25 cellular contexts compared by ENCODE assay signal in genomic region chr1:89542345-89542744, GRCh38. TPM values are rescaled to one million over a fixed set of nuclear protein-coding genes. Genes with fewer than 3 reads are reported as not detected.
A peak's percentile ranks its signal among the peaks of the same experiment; 100 is the strongest.
DNase-seq lines count a peak whose midpoint lies in the region; ATAC-seq and TF ChIP-seq lines count a peak whose summit lies in the region.
"Had no signal": no experiment of that assay in that cellular context is flagged by ENCODE, and none has a peak within 500 bp of the region (broad histone marks: within the 10 kb centered on the region; RNA-seq: fewer than 3 reads in every experiment).

No MANE protein-coding gene starts in this region.

- H3K36me3 Mint-ChIP-seq in activated CD8-positive, alpha-beta T cell treated with anti-CD3 and anti-CD28 coated beads for 36 hours (ENCODE audit: low read depth), result peaks cover 59% of the 10 kb centered on the region
- peaks cover 26% of the 10 kb centered on the region for H3K36me3 Mint-ChIP-seq in activated CD8-positive, alpha-beta T cell treated with anti-CD3 and anti-CD28 coated beads, Interleukin-2, amount 10 ng/mL, durations not matched to agents 7 days and 5 days (ENCODE audit: low read depth)
- H3K36me3 Mint-ChIP-seq in stimulated activated naive CD8-positive, alpha-beta T cell treated with anti-CD3 and anti-CD28 coated beads, Interleukin-15, Interleukin-2, amounts not matched to agents 100 ng/mL and 50 ng/mL, for 24 hours (ENCODE audit: low read depth), result peaks cover 57% of the 10 kb centered on the region
- H3K36me3 Mint-ChIP-seq in activated naive CD8-positive, alpha-beta T cell treated with anti-CD3 and anti-CD28 coated beads for 36 hours, result peaks cover 65% of the 10 kb centered on the region

- H3K4me3 Mint-ChIP-seq in activated CD8-positive, alpha-beta T cell treated with anti-CD3 and anti-CD28 coated beads for 36 hours, result no peak overlapping the region
- H3K4me3 Mint-ChIP-seq in activated CD8-positive, alpha-beta T cell treated with anti-CD3 and anti-CD28 coated beads, Interleukin-2, amount 10 ng/mL, durations not matched to agents 7 days and 5 days, result no peak overlapping the region
- peak overlapping the region; percentile 18 for H3K4me3 Mint-ChIP-seq in stimulated activated naive CD8-positive, alpha-beta T cell treated with anti-CD3 and anti-CD28 coated beads, Interleukin-15, Interleukin-2, amounts not matched to agents 100 ng/mL and 50 ng/mL, for 24 hours
- no peak overlapping the region for H3K4me3 Mint-ChIP-seq in activated naive CD8-positive, alpha-beta T cell treated with anti-CD3 and anti-CD28 coated beads for 36 hours
- H3K4me3 Mint-ChIP-seq: HFFc6 had no signal

- peaks cover 6% of the 10 kb centered on the region for H3K9me3 Mint-ChIP-seq in activated CD8-positive, alpha-beta T cell treated with anti-CD3 and anti-CD28 coated beads for 36 hours
- no peaks in the 10 kb centered on the region for H3K9me3 Mint-ChIP-seq in activated CD8-positive, alpha-beta T cell treated with anti-CD3 and anti-CD28 coated beads, Interleukin-2, amount 10 ng/mL, durations not matched to agents 7 days and 5 days (ENCODE audit: insufficient read depth)
- no peaks in the 10 kb centered on the region for H3K9me3 Mint-ChIP-seq in stimulated activated naive CD8-positive, alpha-beta T cell treated with anti-CD3 and anti-CD28 coated beads, Interleukin-15, Interleukin-2, amounts not matched to agents 100 ng/mL and 50 ng/mL, for 24 hours
- peaks cover 12% of the 10 kb centered on the region for H3K9me3 Mint-ChIP-seq in activated naive CD8-positive, alpha-beta T cell treated with anti-CD3 and anti-CD28 coated beads for 36 hours
- H3K9me3 Mint-ChIP-seq: CD4-positive, alpha-beta memory T cell; HFFc6 had no signal

- no peak for DNase-seq in activated CD8-positive, alpha-beta T cell treated with anti-CD3 and anti-CD28 coated beads for 36 hours
- DNase-seq in activated CD8-positive, alpha-beta T cell treated with anti-CD3 and anti-CD28 coated beads, Interleukin-2, amount 10 ng/mL, durations not matched to agents 7 days and 5 days, result no peak
- DNase-seq in stimulated activated naive CD8-positive, alpha-beta T cell treated with anti-CD3 and anti-CD28 coated beads, Interleukin-15, Interleukin-2, amounts not matched to agents 100 U/mL and 50 U/mL, for 24 hours, result no peak
- no peak for DNase-seq in activated naive CD8-positive, alpha-beta T cell treated with anti-CD3 and anti-CD28 coated beads for 36 hours
- no peak for DNase-seq in KBM-7
- DNase-seq: C1 segment of cervical spinal cord; CD4-positive, alpha-beta memory T cell; DMS 273 treated with DMSO at 0.1 percent for 48 hours; DMS79; EL; GDM1; GOT3; HFFc6; IMR-90; NCI-H1048; NCI-H1417; NCI-H1694; NCI-H2029 treated with DMSO at 0.1 percent for 48 hours; NCI-H2227 treated with DMSO at 0.1 percent for 48 hours; NCI-H510A; NCI-H69; Right ventricle myocardium superior; RPMI8226 had no signal

- no peak for TF ChIP-seq CTCF in activated CD8-positive, alpha-beta T cell treated with anti-CD3 and anti-CD28 coated beads for 36 hours (IDR thresholded peaks at IDR 0.05)

- POLR2A ChIA-PET in activated CD8-positive, alpha-beta T cell treated with anti-CD3 and anti-CD28 coated beads for 36 hours (lab: Charles Lee), result interaction anchor here (0.6 to 1.3 kb wide), 4 partner anchors 61 to 358 kb away, joined by 3 to 4 read pairs (median 3); no protein-coding TSS in a partner anchor
- POLR2A ChIA-PET in activated CD8-positive, alpha-beta T cell treated with anti-CD3 and anti-CD28 coated beads, Interleukin-2, amount 10 ng/mL, durations not matched to agents 7 days and 5 days (lab: Charles Lee), result interaction anchor here (1.0 kb wide), 1 partner anchor 88 kb away, joined by 4 read pairs; no protein-coding TSS in a partner anchor

- peak overlapping the region; percentile 60 for H3K27ac Mint-ChIP-seq in activated CD8-positive, alpha-beta T cell treated with anti-CD3 and anti-CD28 coated beads for 36 hours
- no peak overlapping the region for H3K27ac Mint-ChIP-seq in activated CD8-positive, alpha-beta T cell treated with anti-CD3 and anti-CD28 coated beads, Interleukin-2, amount 10 ng/mL, durations not matched to agents 7 days and 5 days
- peak overlapping the region; percentile 86 for H3K27ac Mint-ChIP-seq in stimulated activated naive CD8-positive, alpha-beta T cell treated with anti-CD3 and anti-CD28 coated beads, Interleukin-15, Interleukin-2, amounts not matched to agents 100 ng/mL and 50 ng/mL, for 24 hours
- peak overlapping the region; percentile 31 for H3K27ac Mint-ChIP-seq in activated naive CD8-positive, alpha-beta T cell treated with anti-CD3 and anti-CD28 coated beads for 36 hours
- H3K27ac Mint-ChIP-seq: HFFc6 had no signal

- no peak for ATAC-seq in activated CD8-positive, alpha-beta T cell treated with anti-CD3 and anti-CD28 coated beads for 36 hours
- no peak for ATAC-seq in activated CD8-positive, alpha-beta T cell treated with anti-CD3 and anti-CD28 coated beads, Interleukin-2, amount 10 ng/mL, durations not matched to agents 7 days and 5 days
- ATAC-seq in stimulated activated naive CD8-positive, alpha-beta T cell treated with anti-CD3 and anti-CD28 coated beads, Interleukin-15, Interleukin-2, amounts not matched to agents 100 U/mL and 50 U/mL, for 24 hours, result no peak
- ATAC-seq in HG03571 (IDR thresholded peaks at IDR 0.05; ENCODE audit: unreplicated experiment), result no peak

- in situ Hi-C loops in KBM-7 (cut with MboI; ENCODE audit: low pct_unique_long_range_greater_than_20kb, low sequenced_read_pairs), result no loop called here

- intact Hi-C loops in activated CD8-positive, alpha-beta T cell treated with anti-CD3 and anti-CD28 coated beads for 36 hours (cut with micrococcal nuclease), result no loop called here

- H3K27me3 Mint-ChIP-seq in activated CD8-positive, alpha-beta T cell treated with anti-CD3 and anti-CD28 coated beads for 36 hours, result no peaks in the 10 kb centered on the region
- no peaks in the 10 kb centered on the region for H3K27me3 Mint-ChIP-seq in activated CD8-positive, alpha-beta T cell treated with anti-CD3 and anti-CD28 coated beads, Interleukin-2, amount 10 ng/mL, durations not matched to agents 7 days and 5 days (ENCODE audit: low read depth)
- H3K27me3 Mint-ChIP-seq in stimulated activated naive CD8-positive, alpha-beta T cell treated with anti-CD3 and anti-CD28 coated beads, Interleukin-15, Interleukin-2, amounts not matched to agents 100 ng/mL and 50 ng/mL, for 24 hours, result peaks cover 4% of the 10 kb centered on the region
- H3K27me3 Mint-ChIP-seq in activated naive CD8-positive, alpha-beta T cell treated with anti-CD3 and anti-CD28 coated beads for 36 hours, result no peaks in the 10 kb centered on the region
- H3K27me3 Mint-ChIP-seq: CD4-positive, alpha-beta memory T cell had no signal

- CTCF ChIA-PET in activated CD8-positive, alpha-beta T cell treated with anti-CD3 and anti-CD28 coated beads for 36 hours (lab: Charles Lee), result interaction anchor here (0.6 to 1.3 kb wide), 3 partner anchors 10 to 197 kb away, joined by 3 read pairs; no protein-coding TSS in a partner anchor
- CTCF ChIA-PET in activated CD8-positive, alpha-beta T cell treated with anti-CD3 and anti-CD28 coated beads, Interleukin-2, amount 10 ng/mL, durations not matched to agents 7 days and 5 days (lab: Charles Lee), result interaction anchor here (0.9 to 1.5 kb wide), 3 partner anchors 8 to 38 kb away, joined by 3 to 4 read pairs (median 3); no protein-coding TSS in a partner anchor

- peaks cover 79% of the 10 kb centered on the region for H3K4me1 Mint-ChIP-seq in activated CD8-positive, alpha-beta T cell treated with anti-CD3 and anti-CD28 coated beads for 36 hours (ENCODE audit: low read depth)
- peaks cover 54% of the 10 kb centered on the region for H3K4me1 Mint-ChIP-seq in activated CD8-positive, alpha-beta T cell treated with anti-CD3 and anti-CD28 coated beads, Interleukin-2, amount 10 ng/mL, durations not matched to agents 7 days and 5 days (ENCODE audit: low read depth)
- H3K4me1 Mint-ChIP-seq in stimulated activated naive CD8-positive, alpha-beta T cell treated with anti-CD3 and anti-CD28 coated beads, Interleukin-15, Interleukin-2, amounts not matched to agents 100 ng/mL and 50 ng/mL, for 24 hours (ENCODE audit: low read depth), result peaks cover 92% of the 10 kb centered on the region
- peaks cover 73% of the 10 kb centered on the region for H3K4me1 Mint-ChIP-seq in activated naive CD8-positive, alpha-beta T cell treated with anti-CD3 and anti-CD28 coated beads for 36 hours

RNA-seq across cellular contexts. Expression of gene LRRC8B, which starts 17.7 kb away (rescaled TPM):
- total RNA-seq in activated CD8-positive, alpha-beta T cell treated with anti-CD3 and anti-CD28 coated beads for 36 hours, result 10 to 100 TPM; 24.9 to 31.7 TPM
- 10 to 100 TPM; 11.8 to 13.0 TPM for total RNA-seq in activated CD8-positive, alpha-beta T cell treated with anti-CD3 and anti-CD28 coated beads, Interleukin-2, amount 10 ng/mL, durations not matched to agents 7 days and 5 days
- 10 to 100 TPM; 22.3 to 24.5 TPM for total RNA-seq in activated naive CD8-positive, alpha-beta T cell treated with anti-CD3 and anti-CD28 coated beads for 36 hours
